In genomic region chr1:155001438-155001687, GRCh38 we compare ENCODE assay signal across 9 cellular contexts. TPM values are rescaled to one million over a fixed set of nuclear protein-coding genes. Genes with fewer than 3 reads are reported as not detected.
DNase-seq lines count a peak whose midpoint lies in the region; ATAC-seq and TF ChIP-seq lines count a peak whose summit lies in the region.
"Had no signal": no experiment of that assay in that cellular context is flagged by ENCODE, and none has a peak within 500 bp of the region (broad histone marks: within the 10 kb centered on the region; RNA-seq: fewer than 3 reads in every experiment).

No MANE protein-coding gene starts in this region.

- DNase-seq in NOMO-1 treated with dmso at 0.1 percent for 144 hours (lab: John Stamatoyannopoulos, UW; ENCODE audit: unreplicated experiment) (peak; percentile 64), NOMO-1 treated with DMSO at 0.1 percent for 48 hours (lab: John Stamatoyannopoulos, UW; ENCODE audit: unreplicated experiment) (no peak), glutamatergic neuron (no peak), RPMI8226 (no peak), CD1c-positive myeloid dendritic cell (ENCODE audit: extremely low spot score) (no peak)
- DNase-seq in stimulated activated effector memory CD8-positive, alpha-beta T cell treated with anti-CD3 and anti-CD28 coated beads, Interleukin-12 subunit alpha, Interleukin-12 subunit beta, amount 100 ng/mL, for 72 hours (ENCODE audit: low spot score in 2 of 2) = peak in 1 of 2 donors; percentile 84

- H3K4me3 Mint-ChIP-seq in glutamatergic neuron (ENCODE audit: unreplicated experiment) = peak overlapping the region; percentile 75
- peak overlapping the region; percentile 93 for H3K4me3 Mint-ChIP-seq in stimulated activated effector memory CD8-positive, alpha-beta T cell treated with anti-CD3 and anti-CD28 coated beads, Interleukin-12 subunit alpha, Interleukin-12 subunit beta, amount 100 ng/mL, for 72 hours

- H3K36me3 Mint-ChIP-seq in glutamatergic neuron (ENCODE audit: unreplicated experiment) = no peaks in the 10 kb centered on the region
- H3K36me3 Mint-ChIP-seq in stimulated activated effector memory CD8-positive, alpha-beta T cell treated with anti-CD3 and anti-CD28 coated beads, Interleukin-12 subunit alpha, Interleukin-12 subunit beta, amount 100 ng/mL, for 72 hours = peaks cover 22% of the 10 kb centered on the region

- peaks cover 12% of the 10 kb centered on the region for H3K27me3 Mint-ChIP-seq in glutamatergic neuron (ENCODE audit: unreplicated experiment)

- no peak for TF ChIP-seq CTCF in VCaP (conservative IDR thresholded peaks at IDR 0.05)
- TF ChIP-seq CTCF in glutamatergic neuron (IDR thresholded peaks at IDR 0.05; ENCODE audit: partially characterized antibody, unreplicated experiment) = no peak

- H3K27ac Mint-ChIP-seq in glutamatergic neuron (ENCODE audit: unreplicated experiment) = no peak overlapping the region
- peak overlapping the region; percentile 91 for H3K27ac Mint-ChIP-seq in stimulated activated effector memory CD8-positive, alpha-beta T cell treated with anti-CD3 and anti-CD28 coated beads, Interleukin-12 subunit alpha, Interleukin-12 subunit beta, amount 100 ng/mL, for 72 hours

- no peak for ATAC-seq in stimulated activated effector memory CD8-positive, alpha-beta T cell treated with anti-CD3 and anti-CD28 coated beads, Interleukin-12 subunit alpha, Interleukin-12 subunit beta, amount 100 ng/mL, for 72 hours
- ATAC-seq in HG02798 (IDR thresholded peaks at IDR 0.05; ENCODE audit: poor library complexity, unreplicated experiment) = no peak

- H3K4me1 Mint-ChIP-seq in glutamatergic neuron (ENCODE audit: low read depth, unreplicated experiment) = peaks cover 9% of the 10 kb centered on the region
- peaks cover 59% of the 10 kb centered on the region for H3K4me1 Mint-ChIP-seq in stimulated activated effector memory CD8-positive, alpha-beta T cell treated with anti-CD3 and anti-CD28 coated beads, Interleukin-12 subunit alpha, Interleukin-12 subunit beta, amount 100 ng/mL, for 72 hours

- H3K9me3 Mint-ChIP-seq in glutamatergic neuron (ENCODE audit: unreplicated experiment) = peaks cover 5% of the 10 kb centered on the region
- H3K9me3 Mint-ChIP-seq in stimulated activated effector memory CD8-positive, alpha-beta T cell treated with anti-CD3 and anti-CD28 coated beads, Interleukin-12 subunit alpha, Interleukin-12 subunit beta, amount 100 ng/mL, for 72 hours = no peaks in the 10 kb centered on the region

- peak overlapping the region; percentile 100 for H3K27ac ChIP-seq in VCaP

RNA-seq across cellular contexts. Expression of gene ZBTB7B, which starts 1.2 kb away (rescaled TPM):
- total RNA-seq in glutamatergic neuron (ENCODE audit: unreplicated experiment) = 8.1 TPM

RNA-seq across cellular contexts. Expression of gene LENEP, which starts 8.0 kb away (rescaled TPM):
- total RNA-seq in glutamatergic neuron (ENCODE audit: unreplicated experiment) = 1.3 TPM
- total RNA-seq: Daoy had no signal

RNA-seq across cellular contexts. Expression of gene FLAD1, which starts 18.2 kb away (rescaled TPM):
- 68.8 TPM for total RNA-seq in glutamatergic neuron (ENCODE audit: unreplicated experiment)

RNA-seq across cellular contexts. Expression of gene CKS1B, which starts 26.9 kb away (rescaled TPM):
- total RNA-seq in glutamatergic neuron (ENCODE audit: unreplicated experiment) = 22.8 TPM

RNA-seq across cellular contexts. Expression of gene SHC1, which starts 30.8 kb away (rescaled TPM):
- 155 TPM for total RNA-seq in glutamatergic neuron (ENCODE audit: unreplicated experiment)
